ENCODE assay signal across 8 cellular contexts in the genomic region with DNA sequence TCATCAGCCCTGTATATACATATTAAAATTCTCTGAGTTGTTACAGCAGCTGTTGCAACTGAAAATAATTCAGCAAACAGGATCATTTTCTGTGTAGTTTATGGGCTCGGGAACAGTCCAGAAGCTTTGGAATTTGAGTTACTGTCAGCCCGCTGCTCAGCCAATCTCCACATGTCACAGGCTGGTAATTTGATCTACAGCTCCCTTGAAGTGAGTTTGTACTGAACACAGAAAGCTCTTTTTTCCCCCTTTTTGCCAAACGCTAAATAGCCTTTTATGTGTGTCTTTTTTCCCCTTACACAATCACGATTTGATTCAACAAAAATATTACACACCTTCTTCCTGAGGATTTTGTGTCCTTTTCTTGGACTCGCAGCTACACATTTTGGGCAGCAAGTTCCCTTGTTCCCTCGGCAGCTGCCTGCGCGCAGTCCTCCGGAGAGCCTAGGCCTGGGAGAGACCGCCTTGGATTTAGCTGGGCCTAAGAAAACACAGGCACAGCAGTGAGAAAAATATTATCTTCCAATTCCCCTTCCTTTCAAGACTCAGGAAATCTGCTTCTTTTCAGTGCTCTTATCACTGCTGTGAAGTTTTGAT.
DNase-seq lines count a peak whose midpoint lies in the region; ATAC-seq and TF ChIP-seq lines count a peak whose summit lies in the region.

No MANE protein-coding gene starts in this region.

- H3K27ac ChIP-seq in GM23338 (ENCODE audit: low read depth) (peak overlapping the region; percentile 68), SJCRH30 (peak overlapping the region; percentile 82), heart left ventricle (peak overlapping the region in 11 of 12 donors; percentile 33 to 86 (median 69))

- H3K4me1 Mint-ChIP-seq in GM23338, result peaks cover 48% of the 10 kb centered on the region

- ATAC-seq in GM23338 (peak; percentile 80), heart left ventricle (peak; percentile 70 to 81 (median 79)), GM18858 (IDR thresholded peaks at IDR 0.05; ENCODE audit: unreplicated experiment) (no peak)

- H3K4me3 Mint-ChIP-seq in GM23338, result peak overlapping the region; percentile 32; the same call in 2 of the 3 replicates

- intact Hi-C loops in heart left ventricle (cut with DNase I), result loop anchor here in 5 of 10 donors (5.0 to 10.0 kb wide), 7 partner anchors 36 to 528 kb away; no protein-coding TSS in a partner anchor

- DNase-seq in GM23338 (ENCODE audit: low spot score) (peak; percentile 47), SJCRH30 (peak; percentile 66 to 84), heart left ventricle (peak in 1 of 5 donors; percentile 42), retina (peak; percentile 71), NAMALWA (ENCODE audit: low spot score) (no peak)
- DNase-seq in effector CD8-positive, alpha-beta T cell (lab: John Stamatoyannopoulos, UW), result no peak
- no peak for DNase-seq in stimulated activated CD4-positive, alpha-beta T cell treated with anti-CD3 and anti-CD28 coated beads, Interleukin-4, amount 100 ng/mL, for 24 hours

- no peaks in the 10 kb centered on the region; the same call in 1 of the 2 replicates for H3K36me3 ChIP-seq in GM23338 (ENCODE audit: insufficient read depth)
- H3K36me3 ChIP-seq in SJCRH30, result no peaks in the 10 kb centered on the region
- H3K36me3 ChIP-seq in heart left ventricle, result no peaks in the 10 kb centered on the region

- TF ChIP-seq POLR2A in heart left ventricle (IDR thresholded peaks at IDR 0.05), result no peak

- no peak for TF ChIP-seq CTCF in GM23338 (conservative IDR thresholded peaks at IDR 0.05; ENCODE audit: low read depth in 2 of 2)
- no peak for TF ChIP-seq CTCF in heart left ventricle (IDR thresholded peaks at IDR 0.05)

- H3K79me2 ChIP-seq in GM23338 (replicated peaks; ENCODE audit: insufficient read depth), result no peaks in the 10 kb centered on the region

- H3K4me1 ChIP-seq in GM23338 (ENCODE audit: insufficient read depth) (peaks cover 53% of the 10 kb centered on the region), SJCRH30 (peaks cover 19% of the 10 kb centered on the region), heart left ventricle (peaks cover 0 to 20% (median 2%) of the 10 kb centered on the region in 12 donors)

- H3K9me2 ChIP-seq in GM23338 (ENCODE audit: insufficient read depth), result 0 out of 2 replicates have a peak, but pooled peaks cover 5% of the 10 kb centered on the region

- WGBS in heart left ventricle, 4 donors, result 29 to 38% (median 36%) methylated on average over 10 of the region's 10 CpGs

- peak overlapping the region; percentile 53; the same call in 1 of the 2 replicates for H3K4me2 ChIP-seq in GM23338

- 0 out of 2 replicates have a peak, but pooled peaks cover 4% of the 10 kb centered on the region for H3F3A ChIP-seq in GM23338 (replicated peaks; ENCODE audit: low read depth)

- 0 out of 2 replicates have a peak overlapping the region, but pooled peaks have one; percentile 10 for H3K4me3 ChIP-seq in GM23338
- peak overlapping the region; percentile 49 for H3K4me3 ChIP-seq in SJCRH30
- H3K4me3 ChIP-seq in heart left ventricle, result peak overlapping the region in 10 of 12 donors; percentile 10 to 50 (median 37)

- H2AFZ ChIP-seq in GM23338, result peak overlapping the region; percentile 45; the same call in 1 of the 2 replicates

- H3K27ac Mint-ChIP-seq in GM23338, result peak overlapping the region; percentile 65

- H4K20me1 ChIP-seq in GM23338 (replicated peaks; ENCODE audit: insufficient read depth), result no peaks in the 10 kb centered on the region

- H3K27me3 Mint-ChIP-seq in GM23338 (ENCODE audit: insufficient read depth, low read depth, poor library complexity), result peaks cover 1% of the 10 kb centered on the region

- H3K36me3 Mint-ChIP-seq in GM23338 (ENCODE audit: low read depth), result peaks cover 13% of the 10 kb centered on the region; the same call in 2 of the 3 replicates

- H3K9me3 ChIP-seq in SJCRH30 (replicated peaks) (no peaks in the 10 kb centered on the region), heart left ventricle (peaks cover 0 to 3% (median 0%) of the 10 kb centered on the region in 12 donors)

- H3K9me3 Mint-ChIP-seq in GM23338, result peaks cover 12% of the 10 kb centered on the region; the same call in 2 of the 3 replicates

- H3K27me3 ChIP-seq in GM23338 (ENCODE audit: insufficient read depth), result no peaks in the 10 kb centered on the region
- H3K27me3 ChIP-seq in SJCRH30, result no peaks in the 10 kb centered on the region
- H3K27me3 ChIP-seq in heart left ventricle, result no peaks in the 10 kb centered on the region

TF ChIP-seq in GM23338, 12 proteins besides CTCF, POLR2A, EP300 and RAD21 (continues in another document):
- TF ChIP-seq, protein P1, sequence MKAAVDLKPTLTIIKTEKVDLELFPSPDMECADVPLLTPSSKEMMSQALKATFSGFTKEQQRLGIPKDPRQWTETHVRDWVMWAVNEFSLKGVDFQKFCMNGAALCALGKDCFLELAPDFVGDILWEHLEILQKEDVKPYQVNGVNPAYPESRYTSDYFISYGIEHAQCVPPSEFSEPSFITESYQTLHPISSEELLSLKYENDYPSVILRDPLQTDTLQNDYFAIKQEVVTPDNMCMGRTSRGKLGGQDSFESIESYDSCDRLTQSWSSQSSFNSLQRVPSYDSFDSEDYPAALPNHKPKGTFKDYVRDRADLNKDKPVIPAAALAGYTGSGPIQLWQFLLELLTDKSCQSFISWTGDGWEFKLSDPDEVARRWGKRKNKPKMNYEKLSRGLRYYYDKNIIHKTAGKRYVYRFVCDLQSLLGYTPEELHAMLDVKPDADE (IDR thresholded peaks at IDR 0.05), result no peak
- TF ChIP-seq NANOG (IDR thresholded peaks at IDR 0.05; ENCODE audit: borderline replicate concordance), result no peak
- no peak for TF ChIP-seq CREB1 (CRISPR knock-in tag; IDR thresholded peaks at IDR 0.05; ENCODE audit: low read depth)
- TF ChIP-seq EZH2phosphoT487 (IDR thresholded peaks at IDR 0.05; ENCODE audit: unreplicated experiment), result no peak
- TF ChIP-seq ZNF114 (CRISPR knock-in tag; IDR thresholded peaks at IDR 0.05), result no peak
- TF ChIP-seq ZNF331 (CRISPR knock-in tag; IDR thresholded peaks at IDR 0.05; ENCODE audit: low read depth), result no peak
- TF ChIP-seq EZH2 (IDR thresholded peaks at IDR 0.05; ENCODE audit: low read depth, unreplicated experiment), result no peak
- TF ChIP-seq POLR2AphosphoS5 (IDR thresholded peaks at IDR 0.05; ENCODE audit: low read depth), result no peak
- TF ChIP-seq JUNB (IDR thresholded peaks at IDR 0.05; ENCODE audit: unreplicated experiment), result no peak
- TF ChIP-seq, protein P2, sequence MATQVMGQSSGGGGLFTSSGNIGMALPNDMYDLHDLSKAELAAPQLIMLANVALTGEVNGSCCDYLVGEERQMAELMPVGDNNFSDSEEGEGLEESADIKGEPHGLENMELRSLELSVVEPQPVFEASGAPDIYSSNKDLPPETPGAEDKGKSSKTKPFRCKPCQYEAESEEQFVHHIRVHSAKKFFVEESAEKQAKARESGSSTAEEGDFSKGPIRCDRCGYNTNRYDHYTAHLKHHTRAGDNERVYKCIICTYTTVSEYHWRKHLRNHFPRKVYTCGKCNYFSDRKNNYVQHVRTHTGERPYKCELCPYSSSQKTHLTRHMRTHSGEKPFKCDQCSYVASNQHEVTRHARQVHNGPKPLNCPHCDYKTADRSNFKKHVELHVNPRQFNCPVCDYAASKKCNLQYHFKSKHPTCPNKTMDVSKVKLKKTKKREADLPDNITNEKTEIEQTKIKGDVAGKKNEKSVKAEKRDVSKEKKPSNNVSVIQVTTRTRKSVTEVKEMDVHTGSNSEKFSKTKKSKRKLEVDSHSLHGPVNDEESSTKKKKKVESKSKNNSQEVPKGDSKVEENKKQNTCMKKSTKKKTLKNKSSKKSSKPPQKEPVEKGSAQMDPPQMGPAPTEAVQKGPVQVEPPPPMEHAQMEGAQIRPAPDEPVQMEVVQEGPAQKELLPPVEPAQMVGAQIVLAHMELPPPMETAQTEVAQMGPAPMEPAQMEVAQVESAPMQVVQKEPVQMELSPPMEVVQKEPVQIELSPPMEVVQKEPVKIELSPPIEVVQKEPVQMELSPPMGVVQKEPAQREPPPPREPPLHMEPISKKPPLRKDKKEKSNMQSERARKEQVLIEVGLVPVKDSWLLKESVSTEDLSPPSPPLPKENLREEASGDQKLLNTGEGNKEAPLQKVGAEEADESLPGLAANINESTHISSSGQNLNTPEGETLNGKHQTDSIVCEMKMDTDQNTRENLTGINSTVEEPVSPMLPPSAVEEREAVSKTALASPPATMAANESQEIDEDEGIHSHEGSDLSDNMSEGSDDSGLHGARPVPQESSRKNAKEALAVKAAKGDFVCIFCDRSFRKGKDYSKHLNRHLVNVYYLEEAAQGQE (IDR thresholded peaks at IDR 0.05; ENCODE audit: unreplicated experiment), result no peak

Comparison
In these comparisons a context has a peak if more than half of its experiments do, and no peak if none do; other contexts are left out.
1. DNase-seq: peak in GM23338 (single experiment), SJCRH30 (2 of 2) and retina (single experiment); none in effector CD8-positive, alpha-beta T cell (single experiment), NAMALWA (single experiment) and stimulated activated CD4-positive, alpha-beta T cell treated with anti-CD3 and anti-CD28 coated beads, Interleukin-4, amount 100 ng/mL, for 24 hours (single experiment).
2. Peak in every context shown above with its lines, with median percentiles within 50 percentile points of each other: H3K27ac ChIP-seq and H3K4me3 ChIP-seq.